In the genomic region with DNA sequence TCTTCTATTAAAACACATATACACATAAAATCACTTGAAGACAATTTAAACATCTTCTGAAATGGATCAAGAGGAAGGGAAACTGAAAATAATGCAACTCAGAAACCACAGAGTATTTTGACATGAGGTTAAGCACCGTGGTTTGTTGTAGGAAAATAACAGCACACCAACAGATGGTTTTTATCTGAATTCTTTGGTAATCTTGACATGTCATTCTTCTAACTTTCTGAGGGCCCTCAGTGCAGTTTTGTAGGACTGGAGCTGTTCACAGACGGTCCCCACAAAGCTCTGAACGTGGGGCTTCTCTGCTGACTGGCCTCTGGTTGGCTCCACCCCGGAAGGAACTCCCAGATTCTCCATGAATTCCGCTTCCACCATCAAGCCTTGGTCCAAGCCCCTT, we compare ENCODE assay signal across 11 cellular contexts. TPM values are rescaled to one million over a fixed set of nuclear protein-coding genes. Genes with fewer than 3 reads are reported as not detected.
A peak's percentile ranks its signal among the peaks of the same experiment; 100 is the strongest.
DNase-seq lines count a peak whose midpoint lies in the region; ATAC-seq and TF ChIP-seq lines count a peak whose summit lies in the region.
"Had no signal": no experiment of that assay in that cellular context is flagged by ENCODE, and none has a peak within 500 bp of the region (broad histone marks: within the 10 kb centered on the region; RNA-seq: fewer than 3 reads in every experiment).

No MANE protein-coding gene starts in this region.

- H3F3A ChIP-seq in OCI-LY1 (ENCODE audit: insufficient read depth, low read length) = no peaks in the 10 kb centered on the region
- no peaks in the 10 kb centered on the region for H3F3A ChIP-seq in SK-N-SH (replicated peaks; ENCODE audit: insufficient read depth)
- H3F3A ChIP-seq in neural progenitor cell (ENCODE audit: low read depth) = no peaks in the 10 kb centered on the region

- H3K79me1 ChIP-seq in trophoblast cell (ENCODE audit: low read length) = no peaks in the 10 kb centered on the region

- H3K4me1 Mint-ChIP-seq in activated CD4-positive, alpha-beta T cell treated with anti-CD3 and anti-CD28 coated beads, Interleukin-2, amount 10 ng/mL, durations not matched to agents 24 days and 14 days = peaks cover 39% of the 10 kb centered on the region
- H3K4me1 Mint-ChIP-seq in neural progenitor cell = no peaks in the 10 kb centered on the region

- no peak overlapping the region for H2BK5ac ChIP-seq in trophoblast cell (ENCODE audit: low read depth, low read length, poor library complexity)

- H3K4ac ChIP-seq in trophoblast cell (ENCODE audit: low read depth, low read length) = no peak overlapping the region

- no peak for TF ChIP-seq RAD21 in SK-N-SH (IDR thresholded peaks at IDR 0.05; ENCODE audit: low read length)

- no peak for TF ChIP-seq CTCF in OCI-LY1 (IDR thresholded peaks at IDR 0.05; ENCODE audit: low read length)
- no peak for TF ChIP-seq CTCF in spleen (IDR thresholded peaks at IDR 0.05 in 8 of 11, conservative IDR thresholded peaks at IDR 0.05 in 3 of 11)
- TF ChIP-seq CTCF in SK-N-SH (IDR thresholded peaks at IDR 0.05) = no peak
- no peak for TF ChIP-seq CTCF in neural progenitor cell (IDR thresholded peaks at IDR 0.05)

- H2BK12ac ChIP-seq in trophoblast cell (ENCODE audit: low read length) = no peak overlapping the region

- no peak overlapping the region for H4K91ac ChIP-seq in trophoblast cell (ENCODE audit: low read depth, low read length)

- H4K20me1 ChIP-seq in OCI-LY1 (ENCODE audit: insufficient read depth, low read length) (no peaks in the 10 kb centered on the region), SK-N-SH (ENCODE audit: insufficient read depth) (no peaks in the 10 kb centered on the region), neural progenitor cell (ENCODE audit: low read depth) (no peaks in the 10 kb centered on the region)

- H3K4me3 ChIP-seq in OCI-LY1 (ENCODE audit: low read depth, low read length, poor library complexity, severe bottlenecking) (no peak overlapping the region), spleen (no peak overlapping the region), trophoblast cell (ENCODE audit: low read depth, low read length) (no peak overlapping the region), SK-N-SH (ENCODE audit: low read depth in 2 of 2, low read length in 1 of 2) (no peak overlapping the region), neural progenitor cell (no peak overlapping the region)

- no peaks in the 10 kb centered on the region for H3K9me3 ChIP-seq in OCI-LY1 (ENCODE audit: low read length)
- H3K9me3 ChIP-seq in spleen = no peaks in the 10 kb centered on the region
- no peaks in the 10 kb centered on the region for H3K9me3 ChIP-seq in trophoblast cell (ENCODE audit: insufficient read depth, low read depth, low read length)
- H3K9me3 ChIP-seq in SK-N-SH = no peaks in the 10 kb centered on the region
- no peaks in the 10 kb centered on the region for H3K9me3 ChIP-seq in neural progenitor cell (ENCODE audit: low read depth)

- no peak overlapping the region for H4K8ac ChIP-seq in trophoblast cell (ENCODE audit: low read depth, low read length)

- H3K27ac Mint-ChIP-seq in activated CD4-positive, alpha-beta T cell treated with anti-CD3 and anti-CD28 coated beads, Interleukin-2, amount 10 ng/mL, durations not matched to agents 24 days and 14 days = peak overlapping the region; percentile 88
- H3K27ac Mint-ChIP-seq in neural progenitor cell = no peak overlapping the region
- H3K27ac Mint-ChIP-seq: T-helper 17 cell had no signal

- H3K27me3 Mint-ChIP-seq in activated CD4-positive, alpha-beta T cell treated with anti-CD3 and anti-CD28 coated beads, Interleukin-2, amount 10 ng/mL, durations not matched to agents 24 days and 14 days = no peaks in the 10 kb centered on the region
- peaks cover 2% of the 10 kb centered on the region for H3K27me3 Mint-ChIP-seq in neural progenitor cell (ENCODE audit: insufficient read depth, low read depth)

- POLR2A ChIA-PET in SK-N-SH (lab: Yijun Ruan, JAX) = no interaction called here

- no peaks in the 10 kb centered on the region; the same call in 1 of the 2 replicates for H3K36me3 ChIP-seq in OCI-LY1 (ENCODE audit: insufficient read depth, low read length)
- H3K36me3 ChIP-seq in spleen = peaks cover 0 to 3% (median 0%) of the 10 kb centered on the region in 6 donors
- no peaks in the 10 kb centered on the region for H3K36me3 ChIP-seq in trophoblast cell (ENCODE audit: control insufficient read depth in 1 of 2, insufficient read depth in 2 of 2, low read length in 2 of 2)
- no peaks in the 10 kb centered on the region for H3K36me3 ChIP-seq in SK-N-SH (replicated peaks in 1 of 2; ENCODE audit: control insufficient read depth in 1 of 2, insufficient read depth in 2 of 2, low read length in 1 of 2)
- H3K36me3 ChIP-seq in neural progenitor cell = no peaks in the 10 kb centered on the region

- peak overlapping the region; percentile 55 for H3K4me3 Mint-ChIP-seq in activated CD4-positive, alpha-beta T cell treated with anti-CD3 and anti-CD28 coated beads, Interleukin-2, amount 10 ng/mL, durations not matched to agents 24 days and 14 days
- H3K4me3 Mint-ChIP-seq in neural progenitor cell = no peak overlapping the region
- H3K4me3 Mint-ChIP-seq: T-helper 17 cell had no signal

- ATAC-seq in HG02885 (IDR thresholded peaks at IDR 0.05; ENCODE audit: poor library complexity, unreplicated experiment) = peak; percentile 61
- ATAC-seq: T-helper 17 cell had no signal

- no peak overlapping the region for H3K9ac ChIP-seq in OCI-LY1 (ENCODE audit: low read length)
- no peak overlapping the region for H3K9ac ChIP-seq in trophoblast cell (ENCODE audit: low read length)
- no peak overlapping the region for H3K9ac ChIP-seq in SK-N-SH
- no peak overlapping the region for H3K9ac ChIP-seq in neural progenitor cell

- no peak overlapping the region for H4K12ac ChIP-seq in trophoblast cell (ENCODE audit: low read depth, low read length)

- H3K27me3 ChIP-seq in OCI-LY1 (ENCODE audit: insufficient read depth, low read length) = no peaks in the 10 kb centered on the region
- peaks cover 0 to 2% (median 0%) of the 10 kb centered on the region in 7 donors for H3K27me3 ChIP-seq in spleen (replicated peaks in 1 of 7)
- H3K27me3 ChIP-seq in trophoblast cell (ENCODE audit: insufficient read depth, low read length) = no peaks in the 10 kb centered on the region
- H3K27me3 ChIP-seq in SK-N-SH (ENCODE audit: insufficient read depth) = peaks cover 19% of the 10 kb centered on the region; the same call in 1 of the 2 replicates
- no peaks in the 10 kb centered on the region for H3K27me3 ChIP-seq in neural progenitor cell

- no peak overlapping the region for H3K14ac ChIP-seq in trophoblast cell (ENCODE audit: low read length)

- H3K4me1 ChIP-seq in OCI-LY1 (ENCODE audit: insufficient read depth, low read length, severe bottlenecking) = peaks cover 46% of the 10 kb centered on the region
- peaks cover 3 to 55% (median 19%) of the 10 kb centered on the region in 6 donors for H3K4me1 ChIP-seq in spleen
- no peaks in the 10 kb centered on the region for H3K4me1 ChIP-seq in trophoblast cell (ENCODE audit: control insufficient read depth in 1 of 2, insufficient read depth in 2 of 2, low read length in 2 of 2)
- H3K4me1 ChIP-seq in SK-N-SH (ENCODE audit: control insufficient read depth in 1 of 2, insufficient read depth in 2 of 2, low read depth in 1 of 2, low read length in 1 of 2) = no peaks in the 10 kb centered on the region
- no peaks in the 10 kb centered on the region for H3K4me1 ChIP-seq in neural progenitor cell

- TF ChIP-seq POLR2A in spleen (IDR thresholded peaks at IDR 0.05) = no peak

- TF ChIP-seq EP300 in SK-N-SH (IDR thresholded peaks at IDR 0.05; ENCODE audit: borderline replicate concordance in 1 of 2, low read depth in 1 of 2, low read length in 1 of 2) = no peak

- no peaks in the 10 kb centered on the region for H3K9me3 Mint-ChIP-seq in activated CD4-positive, alpha-beta T cell treated with anti-CD3 and anti-CD28 coated beads, Interleukin-2, amount 10 ng/mL, durations not matched to agents 24 days and 14 days
- peaks cover 2% of the 10 kb centered on the region for H3K9me3 Mint-ChIP-seq in neural progenitor cell

- H3K79me2 ChIP-seq in OCI-LY1 (ENCODE audit: insufficient read depth, low read length) (no peaks in the 10 kb centered on the region), trophoblast cell (ENCODE audit: control insufficient read depth, insufficient read depth, low read length, poor library complexity) (no peaks in the 10 kb centered on the region), SK-N-SH (ENCODE audit: insufficient read depth) (no peaks in the 10 kb centered on the region), neural progenitor cell (ENCODE audit: low read depth) (no peaks in the 10 kb centered on the region)

- intact Hi-C loops in activated CD4-positive, alpha-beta T cell treated with anti-CD3 and anti-CD28 coated beads, Interleukin-2, amount 10 ng/mL, durations not matched to agents 24 days and 14 days (cut with micrococcal nuclease) = loop anchor here (5.0 kb wide), 2 partner anchors 118 to 1137 kb away; partner anchors contain the start of gene GEMIN8
- intact Hi-C loops in spleen (cut with DNase I; ENCODE audit: low total_unique reads) = loop anchor here (10.0 kb wide), 1 partner anchor 76 kb away; no protein-coding TSS in a partner anchor

- 11 to 40% (median 25%) methylated on average over 5 of the region's 5 CpGs for WGBS in spleen, 5 donors
- no CpG with 5 or more reads among the region's 5 CpGs for WGBS in trophoblast cell (ENCODE audit: extremely low coverage, insufficient coverage, insufficient read length)
- WGBS in SK-N-SH (ENCODE audit: low lambda C conversion rate) = 25% methylated on average over 5 of the region's 5 CpGs

- H3K27ac ChIP-seq in OCI-LY1 (ENCODE audit: low read depth, low read length, poor library complexity, severe bottlenecking) (peak overlapping the region; percentile 94), spleen (peak overlapping the region in 7 of 8 donors; percentile 35 to 81 (median 73)), trophoblast cell (ENCODE audit: low read depth, low read length) (no peak overlapping the region), SK-N-SH (ENCODE audit: low read depth in 2 of 2, low read length in 1 of 2) (no peak overlapping the region), neural progenitor cell (no peak overlapping the region)

- H2BK120ac ChIP-seq in trophoblast cell (ENCODE audit: insufficient read depth, low read length, poor library complexity) = no peak overlapping the region

- no peak overlapping the region; the same call in 1 of the 2 replicates for H3K4me2 ChIP-seq in OCI-LY1 (ENCODE audit: low read length)
- no peak overlapping the region for H3K4me2 ChIP-seq in trophoblast cell (ENCODE audit: low read length)
- no peak overlapping the region for H3K4me2 ChIP-seq in SK-N-SH
- H3K4me2 ChIP-seq in neural progenitor cell = no peak overlapping the region

- no peak overlapping the region for H2AFZ ChIP-seq in OCI-LY1 (ENCODE audit: low read length)
- no peak overlapping the region for H2AFZ ChIP-seq in trophoblast cell (ENCODE audit: insufficient read depth, low read length, poor library complexity)
- no peak overlapping the region for H2AFZ ChIP-seq in SK-N-SH (ENCODE audit: low read depth)
- H2AFZ ChIP-seq in neural progenitor cell (replicated peaks) = no peak overlapping the region

- peak; percentile 76 for DNase-seq in activated CD4-positive, alpha-beta T cell treated with anti-CD3 and anti-CD28 coated beads, Interleukin-2, amount 10 ng/mL, durations not matched to agents 24 days and 14 days
- DNase-seq in activated CD4-positive, alpha-beta T cell treated with anti-CD3 and anti-CD28 coated beads, Interleukin-2, amount 50 U/mL, for 4 hours = no peak
- DNase-seq in spleen = no peak
- no peak for DNase-seq in trophoblast cell
- no peak for DNase-seq in SK-N-SH
- DNase-seq in neural progenitor cell (ENCODE audit: low spot score) = no peak
- DNase-seq: central memory CD4-positive, alpha-beta T cell; stimulated activated CD4-positive, alpha-beta T cell treated with anti-CD3 and anti-CD28 coated beads, Interleukin-2, amount 100 ng/mL, for 48 hours; T-helper 17 cell had no signal

- CTCF ChIA-PET in SK-N-SH (lab: Yijun Ruan, JAX) = interaction anchor here (0.6 to 1.8 kb wide), 5 partner anchors 10 to 79 kb away, joined by 3 to 12 read pairs (median 5); no protein-coding TSS in a partner anchor

- H3K9me2 ChIP-seq in OCI-LY1 (ENCODE audit: low read depth, low read length) = no peaks in the 10 kb centered on the region
- no peaks in the 10 kb centered on the region; the same call in 1 of the 2 replicates for H3K9me2 ChIP-seq in SK-N-SH

- peaks cover 3% of the 10 kb centered on the region for H3K36me3 Mint-ChIP-seq in activated CD4-positive, alpha-beta T cell treated with anti-CD3 and anti-CD28 coated beads, Interleukin-2, amount 10 ng/mL, durations not matched to agents 24 days and 14 days (ENCODE audit: low read depth)
- no peaks in the 10 kb centered on the region for H3K36me3 Mint-ChIP-seq in neural progenitor cell

- no peak overlapping the region for H3K18ac ChIP-seq in trophoblast cell (ENCODE audit: low read length)

- H2AK5ac ChIP-seq in trophoblast cell (ENCODE audit: low read length) = no peak overlapping the region

- H3K23ac ChIP-seq in trophoblast cell (ENCODE audit: low read length) = no peak overlapping the region

RNA-seq across cellular contexts. Expression of gene TLR8, which starts 16.0 kb away (rescaled TPM):
- total RNA-seq in activated CD4-positive, alpha-beta T cell treated with anti-CD3 and anti-CD28 coated beads, Interleukin-2, amount 10 ng/mL, durations not matched to agents 24 days and 14 days = not detected in 2 replicates
- 10 to 100 TPM; 19.9 to 76.5 (median 35.7) TPM for total RNA-seq in spleen
- 1 to 10 TPM; 1.1 to 3.5 (median 1.5) TPM for polyA plus RNA-seq in spleen
- 0.01 TPM in 1 of 2 replicates, not detected in the other for polyA plus RNA-seq in trophoblast cell (2013)
- polyA plus RNA-seq in SK-N-SH (2012; rRNA removed) = not detected in 2 replicates
- not detected in 2 replicates for polyA plus RNA-seq in SK-N-SH (2012; cell fraction: cytosol; rRNA removed)
- not detected in 2 replicates for polyA plus RNA-seq in SK-N-SH (2012; cell fraction: nucleus; rRNA removed)
- total RNA-seq in neural progenitor cell (ENCODE audit: low replicate concordance) = not detected in 2 replicates

RNA-seq across cellular contexts. Expression of gene TLR7, which starts 23.6 kb away (rescaled TPM):
- total RNA-seq in activated CD4-positive, alpha-beta T cell treated with anti-CD3 and anti-CD28 coated beads, Interleukin-2, amount 10 ng/mL, durations not matched to agents 24 days and 14 days = 0.12 and 0.17 TPM in 2 replicates
- total RNA-seq in spleen = 1 to 10 TPM; 4.6 to 9.2 (median 5.2) TPM
- 1 to 10 TPM; 2.5 to 2.9 (median 2.7) TPM for polyA plus RNA-seq in spleen
- 0.97 and 1.1 TPM in 2 replicates for polyA plus RNA-seq in trophoblast cell (2013)
- polyA plus RNA-seq in SK-N-SH (2012; rRNA removed) = not detected in 2 replicates
- not detected in 2 replicates for polyA plus RNA-seq in SK-N-SH (2012; cell fraction: cytosol; rRNA removed)
- polyA plus RNA-seq in SK-N-SH (2012; cell fraction: nucleus; rRNA removed) = not detected in 2 replicates
- not detected in 2 replicates for total RNA-seq in neural progenitor cell (ENCODE audit: low replicate concordance)

Comparison
In these comparisons a context has a peak if more than half of its experiments do, and no peak if none do; other contexts are left out.
1. H3K27ac ChIP-seq: peak in OCI-LY1 (single experiment) and spleen (7 of 8); none in trophoblast cell (single experiment), SK-N-SH (0 of 2) and neural progenitor cell (single experiment).
2. RNA of gene TLR8, which starts 16.0 kb away (total RNA-seq): 19.9 to 76.5 TPM in spleen; not detected in activated CD4-positive, alpha-beta T cell treated with anti-CD3 and anti-CD28 coated beads, Interleukin-2, amount 10 ng/mL, durations not matched to agents 24 days and 14 days and not detected in neural progenitor cell; every median in the first group is over 10 times any median in the second.